Comparison of ENCODE assay signal across 1 cellular context in genomic region chr14:78863143-78863542, GRCh38.
TF ChIP-seq lines count a peak whose summit lies in the region.

No MANE protein-coding gene starts in this region.

TF ChIP-seq in HepG2, 621 proteins besides CTCF, POLR2A, EP300 and RAD21 (continued from another document):
- peak; percentile 72 to 98 for TF ChIP-seq REST (IDR thresholded peaks at IDR 0.05; ENCODE audit: borderline replicate concordance in 1 of 2, low read depth in 1 of 2, low read length in 2 of 2)
- TF ChIP-seq U2AF1 (optimal IDR thresholded peaks at IDR 0.05; ENCODE audit: low read depth, low read length) = no peak
- no peak for TF ChIP-seq KDM5A (IDR thresholded peaks at IDR 0.05; ENCODE audit: borderline replicate concordance, low read length)
- TF ChIP-seq MXD1 (CRISPR knock-in tag; IDR thresholded peaks at IDR 0.05) = no peak
- no peak for TF ChIP-seq RFXANK (CRISPR knock-in tag; IDR thresholded peaks at IDR 0.05)
- TF ChIP-seq ATF4 (CRISPR knock-in tag; IDR thresholded peaks at IDR 0.05) = no peak
- TF ChIP-seq RELA (CRISPR knock-in tag; IDR thresholded peaks at IDR 0.05) = no peak
- TF ChIP-seq PCBP1 (IDR thresholded peaks at IDR 0.05; ENCODE audit: borderline replicate concordance, low read depth, low read length) = no peak
- no peak for TF ChIP-seq ZMAT5 (CRISPR knock-in tag; IDR thresholded peaks at IDR 0.05; ENCODE audit: borderline replicate concordance, low read depth)
- TF ChIP-seq ZSCAN9 (CRISPR knock-in tag; IDR thresholded peaks at IDR 0.05; ENCODE audit: borderline replicate concordance) = 0 out of 2 replicates have a peak, but pooled peaks have one; percentile 51
- TF ChIP-seq ZNF768 (CRISPR knock-in tag; IDR thresholded peaks at IDR 0.05) = peak; percentile 14; the same call in 1 of the 2 replicates
- no peak for TF ChIP-seq HIVEP1 (CRISPR knock-in tag; IDR thresholded peaks at IDR 0.05)
- no peak for TF ChIP-seq GTF2F1 (IDR thresholded peaks at IDR 0.05; ENCODE audit: low read length)
- TF ChIP-seq ZNF414 (CRISPR knock-in tag; IDR thresholded peaks at IDR 0.05) = no peak
- TF ChIP-seq MIER2 (CRISPR knock-in tag; IDR thresholded peaks at IDR 0.05) = peak; percentile 97
- TF ChIP-seq MTF2 (CRISPR knock-in tag; IDR thresholded peaks at IDR 0.05; ENCODE audit: borderline replicate concordance) = no peak
- peak; percentile 98 for TF ChIP-seq ZNF766 (CRISPR knock-in tag; IDR thresholded peaks at IDR 0.05; ENCODE audit: borderline replicate concordance)
- TF ChIP-seq KLF16 (CRISPR knock-in tag; IDR thresholded peaks at IDR 0.05) = 0 out of 4 replicates have a peak, but pooled peaks of 1 of the 2 experiments have one; percentile 19
- TF ChIP-seq ETV5 (CRISPR knock-in tag; IDR thresholded peaks at IDR 0.05; ENCODE audit: borderline replicate concordance) = no peak
- no peak for TF ChIP-seq ZNF142 (CRISPR knock-in tag; IDR thresholded peaks at IDR 0.05)
- peak; percentile 62; the same call in 1 of the 2 replicates for TF ChIP-seq ZNF331 (CRISPR knock-in tag; IDR thresholded peaks at IDR 0.05)
- TF ChIP-seq KLF11 (CRISPR knock-in tag; IDR thresholded peaks at IDR 0.05) = 0 out of 2 replicates have a peak, but pooled peaks have one; percentile 36
- no peak for TF ChIP-seq ZNF549 (CRISPR knock-in tag; IDR thresholded peaks at IDR 0.05)
- no peak for TF ChIP-seq MAZ (IDR thresholded peaks at IDR 0.05; ENCODE audit: borderline replicate concordance, low read depth, low read length)
- no peak for TF ChIP-seq MAZ (CRISPR knock-in tag; IDR thresholded peaks at IDR 0.05; ENCODE audit: low read depth)
- TF ChIP-seq ZNF569 (CRISPR knock-in tag; IDR thresholded peaks at IDR 0.05; ENCODE audit: borderline replicate concordance) = no peak
- no peak for TF ChIP-seq GLI4 (CRISPR knock-in tag; IDR thresholded peaks at IDR 0.05; ENCODE audit: borderline replicate concordance)
- TF ChIP-seq RARA (CRISPR knock-in tag; IDR thresholded peaks at IDR 0.05) = 0 out of 2 replicates have a peak, but pooled peaks have one; percentile 12
- TF ChIP-seq ZNF30 (CRISPR knock-in tag; IDR thresholded peaks at IDR 0.05) = no peak
- no peak for TF ChIP-seq NFRKB (IDR thresholded peaks at IDR 0.05)
- peak; percentile 92 for TF ChIP-seq EHMT2 (IDR thresholded peaks at IDR 0.05; ENCODE audit: borderline replicate concordance, low read depth, low read length)
- TF ChIP-seq ZNF274 (CRISPR knock-in tag; IDR thresholded peaks at IDR 0.05) = no peak
- TF ChIP-seq THAP7 (CRISPR knock-in tag; IDR thresholded peaks at IDR 0.05) = no peak
- 0 out of 2 replicates have a peak, but pooled peaks have one; percentile 29 for TF ChIP-seq ERF (CRISPR knock-in tag; IDR thresholded peaks at IDR 0.05)
- no peak for TF ChIP-seq PBX3 (CRISPR knock-in tag; IDR thresholded peaks at IDR 0.05; ENCODE audit: borderline replicate concordance)
- no peak for TF ChIP-seq NCOA5 (CRISPR knock-in tag; IDR thresholded peaks at IDR 0.05)
- TF ChIP-seq AGO2 (optimal IDR thresholded peaks at IDR 0.05; ENCODE audit: low read depth, low read length) = no peak
- TF ChIP-seq HOMEZ (CRISPR knock-in tag; IDR thresholded peaks at IDR 0.05; ENCODE audit: low read depth) = no peak
- TF ChIP-seq HDAC2 (CRISPR knock-in tag; IDR thresholded peaks at IDR 0.05) = 0 out of 2 replicates have a peak, but pooled peaks have one; percentile 17
- no peak for TF ChIP-seq GLMP (CRISPR knock-in tag; IDR thresholded peaks at IDR 0.05; ENCODE audit: borderline replicate concordance)
- no peak for TF ChIP-seq SALL2 (CRISPR knock-in tag; IDR thresholded peaks at IDR 0.05)
- TF ChIP-seq ZNF674 (CRISPR knock-in tag; IDR thresholded peaks at IDR 0.05; ENCODE audit: low read depth) = no peak
- no peak for TF ChIP-seq THAP9 (CRISPR knock-in tag; IDR thresholded peaks at IDR 0.05; ENCODE audit: borderline replicate concordance)
- TF ChIP-seq ZNF17 (CRISPR knock-in tag; IDR thresholded peaks at IDR 0.05) = no peak
